In the genomic region with DNA sequence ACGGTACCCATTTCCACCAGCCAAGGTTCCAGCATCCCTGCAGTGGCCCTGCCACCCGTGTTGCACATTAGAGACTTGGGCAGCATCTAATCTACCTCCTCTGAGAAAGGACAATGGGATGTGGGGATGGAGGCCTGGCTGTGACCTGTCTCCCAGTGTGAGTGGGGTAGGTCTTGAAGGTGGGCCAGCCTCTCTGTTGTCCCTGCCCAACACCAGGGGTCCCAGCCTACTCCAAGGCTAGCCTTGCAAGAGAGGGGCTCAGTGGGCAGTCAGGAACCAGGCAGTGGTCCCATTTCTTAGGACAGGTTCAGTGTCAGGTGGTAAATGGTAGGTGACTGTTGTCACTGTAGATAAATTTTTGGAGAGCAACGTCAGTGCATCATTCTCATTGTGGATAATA, we compare ENCODE assay signal across 8 cellular contexts.
"Had no signal": no experiment of that assay in that cellular context is flagged by ENCODE, and none has a peak within 500 bp of the region (broad histone marks: within the 10 kb centered on the region; RNA-seq: fewer than 3 reads in every experiment).

No MANE protein-coding gene starts in this region.

- DNase-seq: GM23248, GOT3, H7, H9, HCEC 1CT, HFFc6 had no signal

- ATAC-seq: GM23338, HCT116 had no signal
